ENCODE assay signal across 15 cellular contexts in the genomic region with DNA sequence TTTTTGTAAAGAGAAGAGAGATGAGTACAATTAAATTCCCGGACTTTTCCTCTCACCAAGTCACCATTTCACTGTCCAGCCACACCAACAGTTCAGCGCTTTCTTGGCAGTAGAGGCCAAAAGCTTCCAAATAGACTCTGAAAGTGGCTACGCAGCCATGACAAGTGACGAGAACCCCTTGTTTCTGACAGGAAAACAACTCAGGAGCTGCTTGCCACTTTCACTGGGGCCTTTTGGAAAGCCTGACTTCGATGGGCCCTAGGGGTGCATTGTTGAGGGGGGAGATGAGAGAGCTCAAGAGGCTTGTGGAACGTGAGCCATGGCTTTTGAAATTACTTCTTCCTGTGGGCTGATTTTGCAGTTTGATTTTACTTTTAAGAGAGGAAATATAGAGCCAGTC.
"Had no signal": no experiment of that assay in that cellular context is flagged by ENCODE, and none has a peak within 500 bp of the region (broad histone marks: within the 10 kb centered on the region; RNA-seq: fewer than 3 reads in every experiment).

No MANE protein-coding gene starts in this region.

- H3K27me3 Mint-ChIP-seq: activated CD4-positive, alpha-beta T cell treated with anti-CD3 and anti-CD28 coated beads, Interleukin-2, amount 10 ng/mL, durations not matched to agents 7 days and 5 days; natural killer cell treated with Interleukin-12 subunit alpha and Interleukin-12 subunit beta and Interleukin-15 and Interleukin-18, amount 100 ng/mL, for 72 hours; type B pancreatic cell had no signal

- ATAC-seq: activated CD4-positive, CD25-positive, alpha-beta regulatory T cell treated with anti-CD3 and anti-CD28 coated beads, Interleukin-2, amount 50 U/mL, for 24 hours; activated CD8-positive, alpha-beta T cell treated with anti-CD3 and anti-CD28 coated beads, Interleukin-2, amount 10 ng/mL, durations not matched to agents 7 days and 5 days; activated T-cell treated with anti-CD3 and anti-CD28 coated beads, Interleukin-2, amount 50 U/mL, for 4 hours; natural killer cell treated with Interleukin-12 subunit alpha and Interleukin-12 subunit beta and Interleukin-15 and Interleukin-18, amount 100 ng/mL, for 72 hours; psoas muscle; right cardiac atrium; stimulated activated naive CD8-positive, alpha-beta T cell treated with anti-CD3 and anti-CD28 coated beads, Interleukin-15, Interleukin-2, amounts not matched to agents 100 U/mL and 50 U/mL, for 24 hours had no signal

- H3K9me3 ChIP-seq: psoas muscle had no signal

- H3K4me1 ChIP-seq: psoas muscle had no signal

- H3K4me3 ChIP-seq: dorsolateral prefrontal cortex, psoas muscle had no signal

- H3K9me3 Mint-ChIP-seq: type B pancreatic cell had no signal

- H3K36me3 Mint-ChIP-seq: brain; natural killer cell treated with Interleukin-12 subunit alpha and Interleukin-12 subunit beta and Interleukin-15 and Interleukin-18, amount 100 ng/mL, for 72 hours; type B pancreatic cell had no signal

- H3K27me3 ChIP-seq: dorsolateral prefrontal cortex had no signal

- DNase-seq: activated CD4-positive, alpha-beta T cell treated with anti-CD3 and anti-CD28 coated beads, Interleukin-2, amount 10 ng/mL, durations not matched to agents 7 days and 5 days; activated CD8-positive, alpha-beta T cell treated with anti-CD3 and anti-CD28 coated beads, Interleukin-2, amount 10 ng/mL, durations not matched to agents 7 days and 5 days; activated naive CD4-positive, alpha-beta T cell treated with anti-CD3 and anti-CD28 coated beads for 36 hours; activated T-cell treated with anti-CD3 and anti-CD28 coated beads, Interleukin-2, amount 50 U/mL, for 4 hours; central memory CD4-positive, alpha-beta T cell; dorsolateral prefrontal cortex; psoas muscle; right cardiac atrium; stimulated activated naive CD8-positive, alpha-beta T cell treated with anti-CD3 and anti-CD28 coated beads, Interleukin-15, Interleukin-2, amounts not matched to agents 100 U/mL and 50 U/mL, for 24 hours; T-helper 1 cell; T1000 had no signal

- H3K27ac Mint-ChIP-seq: activated CD4-positive, alpha-beta T cell treated with anti-CD3 and anti-CD28 coated beads, Interleukin-2, amount 10 ng/mL, durations not matched to agents 7 days and 5 days; activated CD8-positive, alpha-beta T cell treated with anti-CD3 and anti-CD28 coated beads, Interleukin-2, amount 10 ng/mL, durations not matched to agents 7 days and 5 days; activated naive CD4-positive, alpha-beta T cell treated with anti-CD3 and anti-CD28 coated beads for 36 hours; natural killer cell treated with Interleukin-12 subunit alpha and Interleukin-12 subunit beta and Interleukin-15 and Interleukin-18, amount 100 ng/mL, for 72 hours; type B pancreatic cell had no signal

- H3K4me1 Mint-ChIP-seq: activated CD4-positive, alpha-beta T cell treated with anti-CD3 and anti-CD28 coated beads, Interleukin-2, amount 10 ng/mL, durations not matched to agents 7 days and 5 days had no signal

- H3K4me3 Mint-ChIP-seq: activated CD4-positive, alpha-beta T cell treated with anti-CD3 and anti-CD28 coated beads, Interleukin-2, amount 10 ng/mL, durations not matched to agents 7 days and 5 days; activated CD8-positive, alpha-beta T cell treated with anti-CD3 and anti-CD28 coated beads, Interleukin-2, amount 10 ng/mL, durations not matched to agents 7 days and 5 days; activated naive CD4-positive, alpha-beta T cell treated with anti-CD3 and anti-CD28 coated beads for 36 hours; activated T-cell treated with anti-CD3 and anti-CD28 coated beads, Interleukin-2, amount 50 U/mL, for 4 hours; brain; natural killer cell treated with Interleukin-12 subunit alpha and Interleukin-12 subunit beta and Interleukin-15 and Interleukin-18, amount 100 ng/mL, for 72 hours; type B pancreatic cell had no signal

- H3K27ac ChIP-seq: dorsolateral prefrontal cortex, psoas muscle had no signal
